In the genomic region with DNA sequence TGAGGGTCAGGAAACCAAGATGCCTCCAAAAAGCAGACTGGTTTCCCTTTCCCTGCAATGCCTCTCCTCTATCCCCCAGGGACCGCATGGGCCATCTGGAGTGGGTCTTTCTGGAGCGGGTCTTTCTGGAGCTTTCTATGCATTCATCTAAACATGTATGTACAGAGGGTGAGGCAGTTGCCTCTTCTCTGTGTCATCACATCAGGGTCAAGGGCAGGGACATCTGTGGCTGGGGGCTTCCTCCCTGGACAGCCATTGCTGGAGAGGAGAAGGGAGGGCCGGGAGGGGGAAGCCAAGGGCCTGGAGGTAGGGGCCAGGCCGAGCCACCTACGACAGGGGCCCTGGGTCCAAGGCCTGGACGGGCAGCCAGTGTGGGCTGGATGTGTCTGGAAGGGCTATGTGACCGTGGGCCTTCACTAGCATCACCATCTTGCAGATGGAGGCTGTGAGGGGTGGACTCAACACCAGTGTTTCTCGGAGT, we compare ENCODE assay signal across 9 cellular contexts. TPM values are rescaled to one million over a fixed set of nuclear protein-coding genes. Genes with fewer than 3 reads are reported as not detected.
DNase-seq lines count a peak whose midpoint lies in the region; ATAC-seq, FAIRE-seq and TF ChIP-seq lines count a peak whose summit lies in the region.
"Had no signal": no experiment of that assay in that cellular context is flagged by ENCODE, and none has a peak within 500 bp of the region (broad histone marks: within the 10 kb centered on the region; RNA-seq: fewer than 3 reads in every experiment).

No MANE protein-coding gene starts in this region.

- FAIRE-seq in astrocyte (lab: Jason Lieb, UNC), result no peak

- H3K27me3 ChIP-seq in CD4-positive, CD25-positive, alpha-beta regulatory T cell (ENCODE audit: control insufficient read depth, insufficient read depth, low read length), result no peaks in the 10 kb centered on the region
- H3K27me3 ChIP-seq in MG63 (no peaks in the 10 kb centered on the region), astrocyte (ENCODE audit: insufficient read depth, low read length) (no peaks in the 10 kb centered on the region)
- H3K27me3 ChIP-seq in naive thymus-derived CD4-positive, alpha-beta T cell (ENCODE audit: control insufficient read depth in 2 of 2, insufficient read depth in 2 of 2, low read length in 2 of 2), result no peaks in the 10 kb centered on the region

- peaks cover 17 to 76% (median 45%) of the 10 kb centered on the region in 4 donors for H3K4me1 Mint-ChIP-seq in CD4-positive, CD25-positive, alpha-beta regulatory T cell
- peaks cover 21% of the 10 kb centered on the region for H3K4me1 Mint-ChIP-seq in astrocyte (ENCODE audit: low read depth, unreplicated experiment)
- peaks cover 62 to 78% (median 66%) of the 10 kb centered on the region in 7 donors for H3K4me1 Mint-ChIP-seq in naive thymus-derived CD4-positive, alpha-beta T cell

- CTCF ChIA-PET in naive thymus-derived CD4-positive, alpha-beta T cell (lab: Charles Lee), result interaction anchor here (1.0 to 2.8 kb wide), 5 partner anchors 7 to 539 kb away, joined by 3 to 26 read pairs (median 8); no protein-coding TSS in a partner anchor

- H3K9me3 Mint-ChIP-seq in CD4-positive, CD25-positive, alpha-beta regulatory T cell, result no peaks in the 10 kb centered on the region
- H3K9me3 Mint-ChIP-seq in astrocyte (ENCODE audit: unreplicated experiment), result no peaks in the 10 kb centered on the region
- H3K9me3 Mint-ChIP-seq in naive thymus-derived CD4-positive, alpha-beta T cell, result no peaks in the 10 kb centered on the region

- peak overlapping the region; percentile 87 for H3K27ac ChIP-seq in CD4-positive, CD25-positive, alpha-beta regulatory T cell (ENCODE audit: insufficient read depth, low read length, poor library complexity, severe bottlenecking)
- H3K27ac ChIP-seq in astrocyte (ENCODE audit: low read depth, low read length), result peak overlapping the region; percentile 73
- peak overlapping the region; percentile 85 for H3K27ac ChIP-seq in naive thymus-derived CD4-positive, alpha-beta T cell (ENCODE audit: low read depth, low read length)

- POLR2A ChIA-PET in naive thymus-derived CD4-positive, alpha-beta T cell (lab: Charles Lee), result interaction anchor here (1.1 to 19.1 kb wide), 6 partner anchors 12 to 402 kb away, joined by 3 to 257 read pairs (median 10); no protein-coding TSS in a partner anchor

- peaks cover 2% of the 10 kb centered on the region for H4K20me1 ChIP-seq in astrocyte (ENCODE audit: insufficient read depth, low read length)

- DNase-seq in CD4-positive, CD25-positive, alpha-beta regulatory T cell, result peak in 1 of 3 donors; percentile 18
- DNase-seq in MG63 (no peak), astrocyte (ENCODE audit: low read depth) (no peak), NCI-H1417 treated with DMSO at 0.1 percent for 48 hours (lab: John Stamatoyannopoulos, UW) (no peak), EL (no peak), NCI-H2227 (lab: John Stamatoyannopoulos, UW; ENCODE audit: unreplicated experiment) (no peak)
- DNase-seq in naive thymus-derived CD4-positive, alpha-beta T cell, result no peak

- H3K36me3 Mint-ChIP-seq in CD4-positive, CD25-positive, alpha-beta regulatory T cell, result peaks cover 14% of the 10 kb centered on the region
- H3K36me3 Mint-ChIP-seq in astrocyte (ENCODE audit: low read depth, unreplicated experiment), result peaks cover 6% of the 10 kb centered on the region
- H3K36me3 Mint-ChIP-seq in naive thymus-derived CD4-positive, alpha-beta T cell, result peaks cover 0 to 14% (median 3%) of the 10 kb centered on the region in 5 donors
- H3K36me3 Mint-ChIP-seq: brain had no signal

- ATAC-seq in CD4-positive, CD25-positive, alpha-beta regulatory T cell (ENCODE audit: low read depth in 2 of 2), result no peak
- ATAC-seq in naive thymus-derived CD4-positive, alpha-beta T cell, result no peak
- ATAC-seq in HG03521 (IDR thresholded peaks at IDR 0.05; ENCODE audit: unreplicated experiment), result no peak

- TF ChIP-seq CTCF in astrocyte (IDR thresholded peaks at IDR 0.05; ENCODE audit: insufficient read depth, low read depth, low read length), result no peak

- no peak overlapping the region for H2AFZ ChIP-seq in astrocyte (ENCODE audit: low read depth, low read length)

- peaks cover 76% of the 10 kb centered on the region for H3K4me1 ChIP-seq in CD4-positive, CD25-positive, alpha-beta regulatory T cell (ENCODE audit: control insufficient read depth, insufficient read depth, low read length, poor library complexity, severe bottlenecking)
- peaks cover 21% of the 10 kb centered on the region for H3K4me1 ChIP-seq in astrocyte (ENCODE audit: insufficient read depth, low read length)
- peaks cover 48 to 53% of the 10 kb centered on the region in 2 donors for H3K4me1 ChIP-seq in naive thymus-derived CD4-positive, alpha-beta T cell (ENCODE audit: control insufficient read depth in 2 of 2, insufficient read depth in 2 of 2, low read length in 2 of 2)

- H3K79me2 ChIP-seq in astrocyte (ENCODE audit: insufficient read depth, low read length), result peaks cover 23% of the 10 kb centered on the region

- intact Hi-C loops in naive thymus-derived CD4-positive, alpha-beta T cell (cut with micrococcal nuclease), result loop anchor here (2.0 to 5.0 kb wide), 12 partner anchors 22 to 540 kb away; a partner anchor contains a TSS

- H3K4me3 ChIP-seq in CD4-positive, CD25-positive, alpha-beta regulatory T cell (ENCODE audit: low read depth, low read length), result peak overlapping the region; percentile 98
- peak overlapping the region; percentile 49 for H3K4me3 ChIP-seq in MG63
- peak overlapping the region; percentile 53 for H3K4me3 ChIP-seq in astrocyte (ENCODE audit: insufficient read depth, low read depth, low read length)
- peak overlapping the region; percentile 87 for H3K4me3 ChIP-seq in naive thymus-derived CD4-positive, alpha-beta T cell (ENCODE audit: low read length)

- no peaks in the 10 kb centered on the region for H3K9me3 ChIP-seq in CD4-positive, CD25-positive, alpha-beta regulatory T cell (ENCODE audit: control insufficient read depth in 2 of 2, low read length in 2 of 2)
- H3K9me3 ChIP-seq in MG63, result no peaks in the 10 kb centered on the region
- H3K9me3 ChIP-seq in astrocyte (ENCODE audit: insufficient read depth, low read depth, low read length), result no peaks in the 10 kb centered on the region
- no peaks in the 10 kb centered on the region for H3K9me3 ChIP-seq in naive thymus-derived CD4-positive, alpha-beta T cell (ENCODE audit: control insufficient read depth in 2 of 3, low read length in 3 of 3)

- peak overlapping the region; percentile 87 to 97 (median 95) for H3K27ac Mint-ChIP-seq in CD4-positive, CD25-positive, alpha-beta regulatory T cell
- H3K27ac Mint-ChIP-seq in astrocyte (ENCODE audit: unreplicated experiment), result peak overlapping the region; percentile 84
- peak overlapping the region; percentile 77 to 99 (median 97) for H3K27ac Mint-ChIP-seq in naive thymus-derived CD4-positive, alpha-beta T cell

- H3K36me3 ChIP-seq in CD4-positive, CD25-positive, alpha-beta regulatory T cell (ENCODE audit: control insufficient read depth, insufficient read depth, low read length), result no peaks in the 10 kb centered on the region
- H3K36me3 ChIP-seq in MG63 (no peaks in the 10 kb centered on the region), astrocyte (ENCODE audit: insufficient read depth, low read length) (no peaks in the 10 kb centered on the region)
- H3K36me3 ChIP-seq in naive thymus-derived CD4-positive, alpha-beta T cell (ENCODE audit: control insufficient read depth in 2 of 3, insufficient read depth in 3 of 3, low read length in 3 of 3), result peaks cover 0 to 12% (median 0%) of the 10 kb centered on the region in 3 experiments

- H3K4me2 ChIP-seq in astrocyte (ENCODE audit: low read length), result peak overlapping the region; percentile 88

- no peaks in the 10 kb centered on the region for H3K27me3 Mint-ChIP-seq in CD4-positive, CD25-positive, alpha-beta regulatory T cell
- H3K27me3 Mint-ChIP-seq in astrocyte (ENCODE audit: low read depth, unreplicated experiment), result no peaks in the 10 kb centered on the region
- H3K27me3 Mint-ChIP-seq in naive thymus-derived CD4-positive, alpha-beta T cell, result no peaks in the 10 kb centered on the region

- H3K9ac ChIP-seq in astrocyte (ENCODE audit: low read length), result peak overlapping the region; percentile 77

- peak overlapping the region; percentile 95 to 98 (median 98) for H3K4me3 Mint-ChIP-seq in CD4-positive, CD25-positive, alpha-beta regulatory T cell
- peak overlapping the region; percentile 50 for H3K4me3 Mint-ChIP-seq in astrocyte (ENCODE audit: unreplicated experiment)
- H3K4me3 Mint-ChIP-seq in naive thymus-derived CD4-positive, alpha-beta T cell, result peak overlapping the region; percentile 83 to 98 (median 96)
- H3K4me3 Mint-ChIP-seq: brain had no signal

RNA-seq across cellular contexts. Expression of a gene that starts 0.8 kb away (rescaled TPM):
- total RNA-seq in CD4-positive, CD25-positive, alpha-beta regulatory T cell, result 233 TPM
- 10 to 100 TPM; 33.1 to 52.3 (median 46.6) TPM for polyA plus RNA-seq in CD4-positive, CD25-positive, alpha-beta regulatory T cell
- total RNA-seq in MG63 (2014; rRNA removed; shearing (Covaris generic); ENCODE audit: low replicate concordance), result 21.5 and 28.0 TPM in 2 replicates
- total RNA-seq in astrocyte, result 30.3 and 33.7 TPM in 2 replicates
- total RNA-seq in naive thymus-derived CD4-positive, alpha-beta T cell, result 100 to 1,000 TPM; 179 to 326 (median 208) TPM
- 10 to 100 TPM; 62.6 to 85.7 TPM for polyA plus RNA-seq in naive thymus-derived CD4-positive, alpha-beta T cell
